ENCODE assay signal across 16 cellular contexts in the genomic region with DNA sequence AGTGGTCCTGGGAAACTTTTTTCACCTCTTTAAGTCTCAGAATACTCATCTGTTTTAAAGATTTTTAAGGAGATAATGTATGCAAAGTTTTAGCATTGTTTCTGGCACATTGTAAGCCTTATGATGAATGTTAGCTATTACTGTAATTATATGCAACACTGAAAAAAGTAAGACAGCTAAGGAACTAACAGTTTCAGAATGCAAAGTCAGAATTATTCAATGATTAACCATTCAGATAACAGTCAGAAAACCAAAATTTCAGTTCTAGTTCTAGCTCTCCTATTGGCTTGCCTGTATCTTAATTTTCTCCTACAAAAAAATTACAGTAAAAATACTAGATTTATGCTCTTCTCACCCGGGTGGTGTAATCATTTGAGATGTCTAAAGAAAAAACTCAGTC.
"Had no signal": no experiment of that assay in that cellular context is flagged by ENCODE, and none has a peak within 500 bp of the region (broad histone marks: within the 10 kb centered on the region; RNA-seq: fewer than 3 reads in every experiment).

No MANE protein-coding gene starts in this region.

- H3K4me3 ChIP-seq: colonic mucosa, left lung, pancreas, testis, upper lobe of left lung had no signal

- H3K4me1 ChIP-seq: colonic mucosa, left lung, pancreas, testis, upper lobe of left lung had no signal

- H3K27ac ChIP-seq: colonic mucosa, left lung, pancreas, testis, upper lobe of left lung had no signal

- DNase-seq: activated CD4-positive, alpha-beta T cell treated with anti-CD3 and anti-CD28 coated beads, Interleukin-2, amount 10 ng/mL, durations not matched to agents 24 days and 14 days; activated CD8-positive, alpha-beta memory T cell treated with anti-CD3 and anti-CD28 coated beads for 24 hours; activated naive CD8-positive, alpha-beta T cell treated with anti-CD3 and anti-CD28 coated beads, Interleukin-2, amount 10 ng/mL, durations not matched to agents 7 days and 5 days; central memory CD4-positive, alpha-beta T cell; colonic mucosa; left lung; mammary epithelial cell; naive thymus-derived CD4-positive, alpha-beta T cell; pancreas; stimulated activated CD4-positive, alpha-beta T cell treated with anti-CD3 and anti-CD28 coated beads, Interleukin-1b, Interleukin-23, amount 100 ng/mL, for 48 hours; stimulated activated naive CD8-positive, alpha-beta T cell treated with anti-CD3 and anti-CD28 coated beads, Interleukin-15, amount 100 ng/mL, for 72 hours; testis; upper lobe of left lung had no signal

- H3K36me3 ChIP-seq: colonic mucosa, left lung, pancreas, upper lobe of left lung had no signal

- H3K27me3 ChIP-seq: colonic mucosa, pancreas, testis, upper lobe of left lung had no signal

- ATAC-seq: esophagus mucosa; left lung; naive thymus-derived CD4-positive, alpha-beta T cell; pancreas; stimulated activated naive CD8-positive, alpha-beta T cell treated with anti-CD3 and anti-CD28 coated beads, Interleukin-15, amount 100 ng/mL, for 72 hours; WTC11 had no signal

- H3K9me3 ChIP-seq: colonic mucosa, pancreas, testis, upper lobe of left lung had no signal

- FAIRE-seq: keratinocyte, pancreas had no signal
